Comparison of ENCODE assay signal across 14 cellular contexts in genomic region chr6:31658158-31658688, GRCh38. TPM values are rescaled to one million over a fixed set of nuclear protein-coding genes. Genes with fewer than 3 reads are reported as not detected.
DNase-seq lines count a peak whose midpoint lies in the region; ATAC-seq and TF ChIP-seq lines count a peak whose summit lies in the region.
"Had no signal": no experiment of that assay in that cellular context is flagged by ENCODE, and none has a peak within 500 bp of the region (broad histone marks: within the 10 kb centered on the region; RNA-seq: fewer than 3 reads in every experiment).

No MANE protein-coding gene starts in this region.

- H3K27ac ChIP-seq in 22Rv1 (peak overlapping the region; percentile 83; the same call in 1 of the 2 replicates), DND-41 (ENCODE audit: low read length) (0 out of 2 replicates have a peak overlapping the region, but pooled peaks have one; percentile 35), Peyer's patch (no peak overlapping the region)
- H3K27ac ChIP-seq: C4-2B, SK-N-MC had no signal

- peaks cover 55% of the 10 kb centered on the region for H3K4me1 Mint-ChIP-seq in activated T-helper 2 cell treated with anti-CD3 and anti-CD28 coated beads, Interferon-gamma antibody, Interleukin-2, Interleukin-4, amounts not matched to agents 10 μg/mL and 5 μg/mL and 100 μg/mL, durations not matched to agents 14 hours and 24 hours and 36 hours (ENCODE audit: low read depth)
- peaks cover 40% of the 10 kb centered on the region for H3K4me1 Mint-ChIP-seq in mesothelial cell of epicardium

- H3K9me3 ChIP-seq in DND-41 (ENCODE audit: insufficient read depth, low read length, severe bottlenecking) = no peaks in the 10 kb centered on the region
- no peaks in the 10 kb centered on the region for H3K9me3 ChIP-seq in MG63
- H3K9me3 ChIP-seq in Peyer's patch = no peaks in the 10 kb centered on the region
- H3K9me3 ChIP-seq: esophagus muscularis mucosa had no signal

- H3K4me1 ChIP-seq in DND-41 (ENCODE audit: insufficient read depth, low read length) = peaks cover 65% of the 10 kb centered on the region
- H3K4me1 ChIP-seq in Peyer's patch = peaks cover 7 to 76% (median 14%) of the 10 kb centered on the region in 4 donors

- H3K4me3 ChIP-seq in DND-41 (ENCODE audit: low read depth in 1 of 2, low read length in 2 of 2) = no peak overlapping the region
- no peak overlapping the region for H3K4me3 ChIP-seq in MG63
- peak overlapping the region in 1 of 4 donors; percentile 5 for H3K4me3 ChIP-seq in Peyer's patch
- H3K4me3 ChIP-seq: SK-N-MC had no signal

- H3K27me3 ChIP-seq in DND-41 (ENCODE audit: insufficient read depth, low read length, poor library complexity) (no peaks in the 10 kb centered on the region), MG63 (no peaks in the 10 kb centered on the region), Peyer's patch (no peaks in the 10 kb centered on the region)
- H3K27me3 ChIP-seq: esophagus muscularis mucosa had no signal

- H2AFZ ChIP-seq in DND-41 (ENCODE audit: low read depth, low read length) = no peak overlapping the region

- H3K4me2 ChIP-seq in DND-41 (ENCODE audit: insufficient read depth, low read length) = peak overlapping the region; percentile 96

- intact Hi-C loops in activated T-helper 2 cell treated with anti-CD3 and anti-CD28 coated beads, Interferon-gamma antibody, Interleukin-2, Interleukin-4, amounts not matched to agents 10 μg/mL and 5 μg/mL and 100 μg/mL, durations not matched to agents 14 hours and 24 hours and 36 hours (cut with micrococcal nuclease) = loop anchor here (10.0 kb wide), 1 partner anchor 517 kb away; the partner anchor contains the start of genes AGPAT1 and RNF5

- no peaks in the 10 kb centered on the region for H3K9me3 Mint-ChIP-seq in activated T-helper 2 cell treated with anti-CD3 and anti-CD28 coated beads, Interferon-gamma antibody, Interleukin-2, Interleukin-4, amounts not matched to agents 10 μg/mL and 5 μg/mL and 100 μg/mL, durations not matched to agents 14 hours and 24 hours and 36 hours
- H3K9me3 Mint-ChIP-seq in mesothelial cell of epicardium = no peaks in the 10 kb centered on the region

- no peak for TF ChIP-seq POLR2A in Peyer's patch (IDR thresholded peaks at IDR 0.05)

- peak overlapping the region; percentile 68 for H3K27ac Mint-ChIP-seq in activated T-helper 2 cell treated with anti-CD3 and anti-CD28 coated beads, Interferon-gamma antibody, Interleukin-2, Interleukin-4, amounts not matched to agents 10 μg/mL and 5 μg/mL and 100 μg/mL, durations not matched to agents 14 hours and 24 hours and 36 hours
- peak overlapping the region; percentile 26 for H3K27ac Mint-ChIP-seq in mesothelial cell of epicardium

- ATAC-seq in DND-41 (ENCODE audit: insufficient read depth, low read depth) (no peak), HG03439 (IDR thresholded peaks at IDR 0.05; ENCODE audit: unreplicated experiment) (no peak)

- DNase-seq in DND-41 (no peak), mesothelial cell of epicardium (ENCODE audit: low spot score in 2 of 2, unreplicated experiment in 2 of 2) (no peak), NOMO-1 (lab: John Stamatoyannopoulos, UW; ENCODE audit: unreplicated experiment in 2 of 2) (no peak), MG63 (no peak), Peyer's patch (no peak)
- DNase-seq in activated T-helper 2 cell treated with anti-CD3 and anti-CD28 coated beads, Interferon-gamma antibody, Interleukin-2, Interleukin-4, amounts not matched to agents 10 μg/mL and 5 μg/mL and 100 μg/mL, durations not matched to agents 14 hours and 24 hours and 36 hours (ENCODE audit: low spot score) = no peak
- DNase-seq: NCI-H2227 treated with DMSO at 0.1 percent for 48 hours; nucleus accumbens; stimulated activated CD4-positive, alpha-beta T cell treated with anti-CD3 and anti-CD28 coated beads, Interleukin-2, amount 100 ng/mL, for 48 hours had no signal

- peaks cover 66% of the 10 kb centered on the region for H3K36me3 Mint-ChIP-seq in activated T-helper 2 cell treated with anti-CD3 and anti-CD28 coated beads, Interferon-gamma antibody, Interleukin-2, Interleukin-4, amounts not matched to agents 10 μg/mL and 5 μg/mL and 100 μg/mL, durations not matched to agents 14 hours and 24 hours and 36 hours (ENCODE audit: low read depth)
- peaks cover 7% of the 10 kb centered on the region for H3K36me3 Mint-ChIP-seq in mesothelial cell of epicardium

- H3K36me3 ChIP-seq in DND-41 (ENCODE audit: insufficient read depth, low read length) = peaks cover 60% of the 10 kb centered on the region
- H3K36me3 ChIP-seq in MG63 = peaks cover 5% of the 10 kb centered on the region
- H3K36me3 ChIP-seq in Peyer's patch = peaks cover 0 to 25% (median 0%) of the 10 kb centered on the region in 3 donors

- H3K79me2 ChIP-seq in DND-41 (ENCODE audit: insufficient read depth, low read length) = peaks cover 71% of the 10 kb centered on the region

- peak overlapping the region; percentile 23 for H3K9ac ChIP-seq in DND-41 (ENCODE audit: low read depth, low read length)

- no peaks in the 10 kb centered on the region for H3K27me3 Mint-ChIP-seq in activated T-helper 2 cell treated with anti-CD3 and anti-CD28 coated beads, Interferon-gamma antibody, Interleukin-2, Interleukin-4, amounts not matched to agents 10 μg/mL and 5 μg/mL and 100 μg/mL, durations not matched to agents 14 hours and 24 hours and 36 hours (ENCODE audit: low read depth)
- H3K27me3 Mint-ChIP-seq in mesothelial cell of epicardium (ENCODE audit: low read depth) = no peaks in the 10 kb centered on the region

- peak overlapping the region; percentile 88 for H3K4me3 Mint-ChIP-seq in activated T-helper 2 cell treated with anti-CD3 and anti-CD28 coated beads, Interferon-gamma antibody, Interleukin-2, Interleukin-4, amounts not matched to agents 10 μg/mL and 5 μg/mL and 100 μg/mL, durations not matched to agents 14 hours and 24 hours and 36 hours (ENCODE audit: low read depth)
- peak overlapping the region; percentile 86 for H3K4me3 Mint-ChIP-seq in mesothelial cell of epicardium

- H4K20me1 ChIP-seq in DND-41 (ENCODE audit: insufficient read depth, low read length) = peaks cover 13% of the 10 kb centered on the region

- TF ChIP-seq CTCF in 22Rv1 (IDR thresholded peaks at IDR 0.05) (no peak), DND-41 (IDR thresholded peaks at IDR 0.05; ENCODE audit: borderline replicate concordance, extremely low read depth, low read length, poor library complexity, severe bottlenecking) (no peak), mesothelial cell of epicardium (IDR thresholded peaks at IDR 0.05; ENCODE audit: unreplicated experiment) (no peak), Peyer's patch (IDR thresholded peaks at IDR 0.05) (no peak)

RNA-seq across cellular contexts. Expression of gene C6orf47, which starts 2.4 kb away (rescaled TPM):
- total RNA-seq in activated T-helper 2 cell treated with anti-CD3 and anti-CD28 coated beads, Interferon-gamma antibody, Interleukin-2, Interleukin-4, amounts not matched to agents 10 μg/mL and 5 μg/mL and 100 μg/mL, durations not matched to agents 14 hours and 24 hours and 36 hours = 18.1 and 19.3 TPM in 2 replicates
- 19.0 to 19.3 TPM (median 19.2 TPM) in 3 replicates for total RNA-seq in mesothelial cell of epicardium
- total RNA-seq in MG63 (2014; rRNA removed; shearing (Covaris generic); ENCODE audit: low replicate concordance) = 5.9 and 6.5 TPM in 2 replicates
- total RNA-seq in Peyer's patch = 10 to 100 TPM; 26.4 to 46.7 (median 37.2) TPM

RNA-seq across cellular contexts. Expression of gene APOM, which starts 2.5 kb away (rescaled TPM):
- 2.3 and 2.4 TPM in 2 replicates for total RNA-seq in activated T-helper 2 cell treated with anti-CD3 and anti-CD28 coated beads, Interferon-gamma antibody, Interleukin-2, Interleukin-4, amounts not matched to agents 10 μg/mL and 5 μg/mL and 100 μg/mL, durations not matched to agents 14 hours and 24 hours and 36 hours
- total RNA-seq in mesothelial cell of epicardium (2.4 to 3.4 TPM (median 3.1 TPM) in 3 replicates), Peyer's patch (10 to 100 TPM in 3 of 4 donors, not detected in 1; 10.0 to 34.9 (median 10.9) TPM)
- 0.56 TPM in 1 of 2 replicates, not detected in the other for total RNA-seq in MG63 (2014; rRNA removed; shearing (Covaris generic); ENCODE audit: low replicate concordance)

RNA-seq across cellular contexts. Expression of gene BAG6, which starts 5.8 kb away (rescaled TPM):
- 330 and 335 TPM in 2 replicates for total RNA-seq in activated T-helper 2 cell treated with anti-CD3 and anti-CD28 coated beads, Interferon-gamma antibody, Interleukin-2, Interleukin-4, amounts not matched to agents 10 μg/mL and 5 μg/mL and 100 μg/mL, durations not matched to agents 14 hours and 24 hours and 36 hours
- 327 to 338 TPM (median 338 TPM) in 3 replicates for total RNA-seq in mesothelial cell of epicardium
- total RNA-seq in MG63 (2014; rRNA removed; shearing (Covaris generic); ENCODE audit: low replicate concordance) = 82.2 and 194 TPM in 2 replicates
- total RNA-seq in Peyer's patch = 100 to 1,000 TPM; 242 to 421 (median 323) TPM

RNA-seq across cellular contexts. Expression of gene GPANK1, which starts 6.6 kb away (rescaled TPM):
- total RNA-seq in activated T-helper 2 cell treated with anti-CD3 and anti-CD28 coated beads, Interferon-gamma antibody, Interleukin-2, Interleukin-4, amounts not matched to agents 10 μg/mL and 5 μg/mL and 100 μg/mL, durations not matched to agents 14 hours and 24 hours and 36 hours = 31.5 and 34.7 TPM in 2 replicates
- 12.7 to 14.8 TPM (median 14.3 TPM) in 3 replicates for total RNA-seq in mesothelial cell of epicardium
- total RNA-seq in MG63 (2014; rRNA removed; shearing (Covaris generic); ENCODE audit: low replicate concordance) = 21.4 and 24.2 TPM in 2 replicates
- 10 to 100 TPM; 29.4 to 63.5 (median 41.9) TPM for total RNA-seq in Peyer's patch

RNA-seq across cellular contexts. Expression of gene CSNK2B, which starts 7.7 kb away (rescaled TPM):
- total RNA-seq in activated T-helper 2 cell treated with anti-CD3 and anti-CD28 coated beads, Interferon-gamma antibody, Interleukin-2, Interleukin-4, amounts not matched to agents 10 μg/mL and 5 μg/mL and 100 μg/mL, durations not matched to agents 14 hours and 24 hours and 36 hours = 266 and 279 TPM in 2 replicates
- total RNA-seq in mesothelial cell of epicardium (155 to 157 TPM (median 157 TPM) in 3 replicates), Peyer's patch (100 to 1,000 TPM; 209 to 243 (median 227) TPM)
- 88.8 and 99.8 TPM in 2 replicates for total RNA-seq in MG63 (2014; rRNA removed; shearing (Covaris generic); ENCODE audit: low replicate concordance)

Comparison
In these comparisons a context has a peak if more than half of its experiments do, and no peak if none do; other contexts are left out.
1. H3K27ac ChIP-seq: peak in 22Rv1 (single experiment) and DND-41 (single experiment); none in Peyer's patch (0 of 4).